In the genomic region with DNA sequence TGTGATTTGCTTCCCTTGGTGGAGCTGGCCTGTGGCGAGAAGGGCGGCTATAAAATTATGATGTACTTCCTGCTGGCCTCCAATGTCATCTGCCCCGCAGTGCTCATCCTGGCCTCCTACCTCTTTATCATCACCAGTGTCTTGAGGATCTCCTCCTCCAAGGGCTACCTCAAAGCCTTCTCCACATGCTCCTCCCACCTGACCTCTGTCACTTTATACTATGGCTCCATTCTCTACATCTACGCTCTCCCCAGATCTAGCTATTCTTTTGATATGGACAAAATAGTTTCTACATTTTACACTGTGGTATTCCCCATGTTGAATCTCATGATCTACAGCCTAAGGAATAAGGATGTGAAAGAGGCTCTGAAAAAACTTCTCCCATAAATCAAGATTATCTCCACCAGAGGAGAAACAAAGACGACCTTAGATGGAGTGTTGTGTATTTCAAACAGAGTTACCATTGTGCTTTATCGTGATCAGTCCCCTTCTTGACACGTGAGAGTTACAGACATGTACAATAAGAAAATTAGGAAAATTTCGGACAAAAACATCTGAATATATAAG, we compare ENCODE assay signal across 30 cellular contexts. TPM values are rescaled to one million over a fixed set of nuclear protein-coding genes. Genes with fewer than 3 reads are reported as not detected.
"Had no signal": no experiment of that assay in that cellular context is flagged by ENCODE, and none has a peak within 500 bp of the region (broad histone marks: within the 10 kb centered on the region; RNA-seq: fewer than 3 reads in every experiment).

No MANE protein-coding gene starts in this region.

- H3K27ac ChIP-seq: heart left ventricle, spleen, testis, transverse colon, vagina, WERI-Rb-1 had no signal

- DNase-seq: activated CD4-positive, alpha-beta memory T cell treated with anti-CD3 and anti-CD28 coated beads for 36 hours; activated CD4-positive, alpha-beta T cell treated with anti-CD3 and anti-CD28 coated beads for 48 hours; activated CD8-positive, alpha-beta memory T cell treated with anti-CD3 and anti-CD28 coated beads, Interleukin-2, amount 50 U/mL, for 48 hours; activated gamma-delta T cell treated with Interleukin-2 at 50 U/mL for 16 hours; activated naive CD4-positive, alpha-beta T cell treated with anti-CD3 and anti-CD28 coated beads, Interleukin-2, amount 50 U/mL, for 16 hours; activated T-cell treated with anti-CD3 and anti-CD28 coated beads, Interleukin-2, amount 50 U/mL, for 24 hours; amniotic stem cell; dermis blood vessel endothelial cell; effector CD8-positive, alpha-beta T cell; heart left ventricle; hypothalamus; mesenchymal stem cell; right cardiac atrium; spleen; stimulated activated naive CD8-positive, alpha-beta T cell treated with anti-CD3 and anti-CD28 coated beads, Interleukin-15, Interleukin-2, amounts not matched to agents 100 U/mL and 50 U/mL, for 24 hours; T-helper 9 cell; testis; transverse colon; WERI-Rb-1 had no signal

- ATAC-seq: activated CD4-positive, CD25-positive, alpha-beta regulatory T cell treated with anti-CD3 and anti-CD28 coated beads, Interleukin-2, amount 50 U/mL, for 24 hours; activated T-helper 17 cell treated with anti-CD3 and anti-CD28 coated beads, Interleukin-2, amount 50 U/mL, for 72 hours; stimulated activated naive CD8-positive, alpha-beta T cell treated with anti-CD3 and anti-CD28 coated beads, Interleukin-15, Interleukin-2, amounts not matched to agents 100 U/mL and 50 U/mL, for 24 hours had no signal

- H3K36me3 ChIP-seq: heart left ventricle, spleen, transverse colon, vagina, WERI-Rb-1 had no signal

- H3K27me3 ChIP-seq: heart left ventricle, spleen, testis, transverse colon, vagina had no signal

- H3K9me3 ChIP-seq: heart left ventricle, testis, transverse colon, vagina had no signal

- H3K4me3 ChIP-seq: heart left ventricle, spleen, testis, transverse colon, vagina had no signal

- H3K4me1 ChIP-seq: heart left ventricle, spleen, testis, transverse colon, vagina had no signal

RNA-seq across cellular contexts. Expression of a gene that starts 2.1 kb away (rescaled TPM):
- total RNA-seq: activated CD4-positive, alpha-beta memory T cell treated with anti-CD3 and anti-CD28 coated beads for 36 hours; activated T-helper 17 cell treated with anti-CD3 and anti-CD28 coated beads, Interleukin-2, amount 50 U/mL, for 72 hours; dermis blood vessel endothelial cell; epithelial cell of proximal tubule; heart left ventricle; kidney epithelial cell; lower leg skin; mononuclear cell; myocyte; natural killer cell treated with Interleukin-12 subunit alpha and Interleukin-12 subunit beta and Interleukin-15 and Interleukin-18, amount 100 ng/mL, for 72 hours; omental fat pad; right cardiac atrium; spleen; testis; transverse colon; vagina had no signal
- polyA plus RNA-seq: heart left ventricle, immature natural killer cell, right cardiac atrium, spleen had no signal

RNA-seq across cellular contexts. Expression of a gene that starts 37.5 kb away (rescaled TPM):
- total RNA-seq: activated CD4-positive, alpha-beta memory T cell treated with anti-CD3 and anti-CD28 coated beads for 36 hours; activated T-helper 17 cell treated with anti-CD3 and anti-CD28 coated beads, Interleukin-2, amount 50 U/mL, for 72 hours; dermis blood vessel endothelial cell; epithelial cell of proximal tubule; heart left ventricle; kidney epithelial cell; lower leg skin; mononuclear cell; myocyte; natural killer cell treated with Interleukin-12 subunit alpha and Interleukin-12 subunit beta and Interleukin-15 and Interleukin-18, amount 100 ng/mL, for 72 hours; omental fat pad; right cardiac atrium; spleen; testis; transverse colon; vagina had no signal
- polyA plus RNA-seq: heart left ventricle, immature natural killer cell, right cardiac atrium, spleen had no signal

RNA-seq across cellular contexts. Expression of a gene that starts 47.5 kb away (rescaled TPM):
- total RNA-seq: activated CD4-positive, alpha-beta memory T cell treated with anti-CD3 and anti-CD28 coated beads for 36 hours; activated T-helper 17 cell treated with anti-CD3 and anti-CD28 coated beads, Interleukin-2, amount 50 U/mL, for 72 hours; dermis blood vessel endothelial cell; epithelial cell of proximal tubule; heart left ventricle; kidney epithelial cell; lower leg skin; mononuclear cell; myocyte; natural killer cell treated with Interleukin-12 subunit alpha and Interleukin-12 subunit beta and Interleukin-15 and Interleukin-18, amount 100 ng/mL, for 72 hours; omental fat pad; right cardiac atrium; testis; transverse colon; vagina had no signal
- polyA plus RNA-seq: heart left ventricle, immature natural killer cell, right cardiac atrium had no signal

RNA-seq across cellular contexts. Expression of a gene that starts 58.8 kb away (rescaled TPM):
- total RNA-seq: activated CD4-positive, alpha-beta memory T cell treated with anti-CD3 and anti-CD28 coated beads for 36 hours; activated T-helper 17 cell treated with anti-CD3 and anti-CD28 coated beads, Interleukin-2, amount 50 U/mL, for 72 hours; dermis blood vessel endothelial cell; epithelial cell of proximal tubule; heart left ventricle; kidney epithelial cell; lower leg skin; mononuclear cell; myocyte; natural killer cell treated with Interleukin-12 subunit alpha and Interleukin-12 subunit beta and Interleukin-15 and Interleukin-18, amount 100 ng/mL, for 72 hours; omental fat pad; right cardiac atrium; spleen; testis; transverse colon; vagina had no signal
- polyA plus RNA-seq: heart left ventricle, immature natural killer cell, right cardiac atrium, spleen had no signal
